8 cellular contexts compared by ENCODE assay signal in genomic region chr1:156706647-156707008, GRCh38. TPM values are rescaled to one million over a fixed set of nuclear protein-coding genes. Genes with fewer than 3 reads are reported as not detected.
DNase-seq lines count a peak whose midpoint lies in the region; ATAC-seq and TF ChIP-seq lines count a peak whose summit lies in the region.

No MANE protein-coding gene starts in this region.

- H3K27ac ChIP-seq in CD8-positive, alpha-beta memory T cell (ENCODE audit: low read depth, low read length): no peak overlapping the region
- H3K27ac ChIP-seq in OCI-LY1 (ENCODE audit: low read depth, low read length, poor library complexity, severe bottlenecking): no peak overlapping the region
- peak overlapping the region; percentile 63 for H3K27ac ChIP-seq in effector memory CD4-positive, alpha-beta T cell (ENCODE audit: insufficient read depth, low read length, poor library complexity, severe bottlenecking)

- ATAC-seq in HG02852 (IDR thresholded peaks at IDR 0.05; ENCODE audit: unreplicated experiment): no peak
- no peak for ATAC-seq in HG03175 (IDR thresholded peaks at IDR 0.05; ENCODE audit: unreplicated experiment)

- H3K27ac Mint-ChIP-seq in CD8-positive, alpha-beta memory T cell: peak overlapping the region; percentile 61 to 89 (median 82)

- H3K4me3 Mint-ChIP-seq in CD8-positive, alpha-beta memory T cell: peak overlapping the region; percentile 86 to 95 (median 88)

- H3K4me2 ChIP-seq in OCI-LY1 (ENCODE audit: low read length): peak overlapping the region; percentile 42

- H3K27me3 ChIP-seq in CD8-positive, alpha-beta memory T cell (ENCODE audit: insufficient read depth, low read length, poor library complexity, severe bottlenecking): peaks cover 9% of the 10 kb centered on the region
- peaks cover 11% of the 10 kb centered on the region; the same call in 1 of the 2 replicates for H3K27me3 ChIP-seq in OCI-LY1 (ENCODE audit: insufficient read depth, low read length)
- peaks cover 17% of the 10 kb centered on the region for H3K27me3 ChIP-seq in effector memory CD4-positive, alpha-beta T cell (replicated peaks; ENCODE audit: control insufficient read depth, insufficient read depth, low read length, poor library complexity, severe bottlenecking)

- peak in 3 of 5 donors; percentile 6 to 50 (median 11) for DNase-seq in CD8-positive, alpha-beta memory T cell
- peak in 1 of 3 donors; percentile 12 for DNase-seq in effector memory CD4-positive, alpha-beta T cell
- DNase-seq in mucosa of gallbladder (ENCODE audit: low spot score) (peak; percentile 53), NCI-H2029 (lab: John Stamatoyannopoulos, UW) (no peak), OCI-M1 (lab: John Stamatoyannopoulos, UW) (no peak)

- peak overlapping the region; percentile 92 for H3K4me3 ChIP-seq in CD8-positive, alpha-beta memory T cell (ENCODE audit: low read length)
- peak overlapping the region; percentile 33 for H3K4me3 ChIP-seq in OCI-LY1 (ENCODE audit: low read depth, low read length, poor library complexity, severe bottlenecking)
- H3K4me3 ChIP-seq in effector memory CD4-positive, alpha-beta T cell (ENCODE audit: insufficient read depth, low read depth, low read length, poor library complexity, severe bottlenecking): peak overlapping the region; percentile 87

- H3K36me3 Mint-ChIP-seq in CD8-positive, alpha-beta memory T cell: no peaks in the 10 kb centered on the region

- H3K4me1 Mint-ChIP-seq in CD8-positive, alpha-beta memory T cell: peaks cover 22 to 38% (median 26%) of the 10 kb centered on the region in 3 donors

- no peaks in the 10 kb centered on the region for H3F3A ChIP-seq in OCI-LY1 (ENCODE audit: insufficient read depth, low read length)

- H3K9ac ChIP-seq in OCI-LY1 (ENCODE audit: low read length): no peak overlapping the region

- H3K4me1 ChIP-seq in CD8-positive, alpha-beta memory T cell (ENCODE audit: insufficient read depth, low read length): peaks cover 30% of the 10 kb centered on the region
- H3K4me1 ChIP-seq in OCI-LY1 (ENCODE audit: insufficient read depth, low read length, severe bottlenecking): peaks cover 15% of the 10 kb centered on the region
- H3K4me1 ChIP-seq in effector memory CD4-positive, alpha-beta T cell (ENCODE audit: control insufficient read depth, insufficient read depth, low read length, poor library complexity, severe bottlenecking): peaks cover 28% of the 10 kb centered on the region

- H3K79me2 ChIP-seq in OCI-LY1 (ENCODE audit: insufficient read depth, low read length): no peaks in the 10 kb centered on the region

- H2AFZ ChIP-seq in OCI-LY1 (ENCODE audit: low read length): no peak overlapping the region

- H4K20me1 ChIP-seq in OCI-LY1 (ENCODE audit: insufficient read depth, low read length): no peaks in the 10 kb centered on the region

- peaks cover 5 to 9% of the 10 kb centered on the region in 2 donors for H3K27me3 Mint-ChIP-seq in CD8-positive, alpha-beta memory T cell

- no peak for TF ChIP-seq CTCF in OCI-LY1 (IDR thresholded peaks at IDR 0.05; ENCODE audit: low read length)

- no peaks in the 10 kb centered on the region for H3K36me3 ChIP-seq in CD8-positive, alpha-beta memory T cell (ENCODE audit: insufficient read depth, low read length)
- no peaks in the 10 kb centered on the region for H3K36me3 ChIP-seq in OCI-LY1 (ENCODE audit: insufficient read depth, low read length)
- H3K36me3 ChIP-seq in effector memory CD4-positive, alpha-beta T cell (ENCODE audit: control insufficient read depth, insufficient read depth, low read length): no peaks in the 10 kb centered on the region

- CTCF ChIA-PET in CD8-positive, alpha-beta memory T cell (lab: Charles Lee): interaction anchor here (0.6 to 9.1 kb wide), 15 partner anchors 9 to 199 kb away, joined by 3 to 120 read pairs (median 4); partner anchors contain the start of genes ISG20L2, METTL25B, NES and NTRK1

- POLR2A ChIA-PET in CD8-positive, alpha-beta memory T cell (lab: Charles Lee): interaction anchor here (1.4 kb wide), 1 partner anchor 22 kb away, joined by 4 read pairs; the partner anchor contains the start of genes ISG20L2 and METTL25B

- H3K9me2 ChIP-seq in OCI-LY1 (ENCODE audit: low read depth, low read length): no peaks in the 10 kb centered on the region

- H3K9me3 Mint-ChIP-seq in CD8-positive, alpha-beta memory T cell: no peaks in the 10 kb centered on the region

- H3K9me3 ChIP-seq in CD8-positive, alpha-beta memory T cell (ENCODE audit: low read length): no peaks in the 10 kb centered on the region
- H3K9me3 ChIP-seq in OCI-LY1 (ENCODE audit: low read length): no peaks in the 10 kb centered on the region
- H3K9me3 ChIP-seq in effector memory CD4-positive, alpha-beta T cell (ENCODE audit: control insufficient read depth, low read length): no peaks in the 10 kb centered on the region

RNA-seq across cellular contexts. Expression of gene CRABP2, which starts 1.2 kb away (rescaled TPM):
- under 1 TPM; 0.66 to 0.71 TPM for total RNA-seq in CD8-positive, alpha-beta memory T cell
- polyA plus RNA-seq in CD8-positive, alpha-beta memory T cell: not detected
- 3.5 TPM for total RNA-seq in mucosa of gallbladder

RNA-seq across cellular contexts. Expression of gene METTL25B, which starts 21.6 kb away (rescaled TPM):
- total RNA-seq in CD8-positive, alpha-beta memory T cell: 10 to 100 TPM; 29.6 to 29.7 TPM
- 4.2 TPM for polyA plus RNA-seq in CD8-positive, alpha-beta memory T cell
- total RNA-seq in mucosa of gallbladder: 48.0 TPM

RNA-seq across cellular contexts. Expression of gene ISG20L2, which starts 21.9 kb away (rescaled TPM):
- 10 to 100 TPM; 69.4 to 75.9 TPM for total RNA-seq in CD8-positive, alpha-beta memory T cell
- 25.0 TPM for polyA plus RNA-seq in CD8-positive, alpha-beta memory T cell
- total RNA-seq in mucosa of gallbladder: 24.1 TPM

RNA-seq across cellular contexts. Expression of gene NES, which starts 29.4 kb away (rescaled TPM):
- total RNA-seq in CD8-positive, alpha-beta memory T cell: not detected
- not detected for polyA plus RNA-seq in CD8-positive, alpha-beta memory T cell
- 26.1 TPM for total RNA-seq in mucosa of gallbladder

RNA-seq across cellular contexts. Expression of gene MRPL24, which starts 34.3 kb away (rescaled TPM):
- 100 to 1,000 TPM; 122 to 131 TPM for total RNA-seq in CD8-positive, alpha-beta memory T cell
- 92.2 TPM for polyA plus RNA-seq in CD8-positive, alpha-beta memory T cell
- total RNA-seq in mucosa of gallbladder: 63.7 TPM

Comparison
In these comparisons a context has a peak if more than half of its experiments do, and no peak if none do; other contexts are left out.
1. DNase-seq: peak in CD8-positive, alpha-beta memory T cell (3 of 5) and mucosa of gallbladder (single experiment); none in NCI-H2029 (single experiment) and OCI-M1 (single experiment).
2. H3K4me3 ChIP-seq: peak in every context shown above with its lines; median percentile 92 in CD8-positive, alpha-beta memory T cell; 87 in effector memory CD4-positive, alpha-beta T cell; 33 in OCI-LY1.